2 cellular contexts compared by ENCODE assay signal in the genomic region with DNA sequence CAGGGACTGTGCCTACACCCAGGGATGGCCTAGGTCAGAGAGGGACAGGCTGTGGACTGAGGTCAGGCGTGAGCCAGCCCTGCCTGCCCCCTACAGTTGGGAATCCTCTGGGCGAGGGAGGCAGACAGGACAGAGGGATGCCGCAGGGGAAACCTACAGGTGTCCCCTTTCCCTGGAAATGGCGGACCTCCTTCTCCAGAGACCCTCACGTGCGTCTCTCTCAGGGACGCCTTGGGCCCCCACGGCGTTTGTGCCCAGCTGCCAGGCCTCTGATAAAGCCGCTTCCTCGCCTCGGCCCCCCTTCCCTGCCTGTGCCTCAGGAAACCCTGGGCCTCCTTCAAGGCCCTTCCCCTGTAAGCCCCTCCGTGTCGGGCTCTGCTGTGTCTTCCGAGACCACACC.
TF ChIP-seq lines count a peak whose summit lies in the region.

No MANE protein-coding gene starts in this region.

TF ChIP-seq in SK-N-SH, 30 proteins besides CTCF, POLR2A, EP300 and RAD21 (continued from another document):
- TF ChIP-seq, protein P1, sequence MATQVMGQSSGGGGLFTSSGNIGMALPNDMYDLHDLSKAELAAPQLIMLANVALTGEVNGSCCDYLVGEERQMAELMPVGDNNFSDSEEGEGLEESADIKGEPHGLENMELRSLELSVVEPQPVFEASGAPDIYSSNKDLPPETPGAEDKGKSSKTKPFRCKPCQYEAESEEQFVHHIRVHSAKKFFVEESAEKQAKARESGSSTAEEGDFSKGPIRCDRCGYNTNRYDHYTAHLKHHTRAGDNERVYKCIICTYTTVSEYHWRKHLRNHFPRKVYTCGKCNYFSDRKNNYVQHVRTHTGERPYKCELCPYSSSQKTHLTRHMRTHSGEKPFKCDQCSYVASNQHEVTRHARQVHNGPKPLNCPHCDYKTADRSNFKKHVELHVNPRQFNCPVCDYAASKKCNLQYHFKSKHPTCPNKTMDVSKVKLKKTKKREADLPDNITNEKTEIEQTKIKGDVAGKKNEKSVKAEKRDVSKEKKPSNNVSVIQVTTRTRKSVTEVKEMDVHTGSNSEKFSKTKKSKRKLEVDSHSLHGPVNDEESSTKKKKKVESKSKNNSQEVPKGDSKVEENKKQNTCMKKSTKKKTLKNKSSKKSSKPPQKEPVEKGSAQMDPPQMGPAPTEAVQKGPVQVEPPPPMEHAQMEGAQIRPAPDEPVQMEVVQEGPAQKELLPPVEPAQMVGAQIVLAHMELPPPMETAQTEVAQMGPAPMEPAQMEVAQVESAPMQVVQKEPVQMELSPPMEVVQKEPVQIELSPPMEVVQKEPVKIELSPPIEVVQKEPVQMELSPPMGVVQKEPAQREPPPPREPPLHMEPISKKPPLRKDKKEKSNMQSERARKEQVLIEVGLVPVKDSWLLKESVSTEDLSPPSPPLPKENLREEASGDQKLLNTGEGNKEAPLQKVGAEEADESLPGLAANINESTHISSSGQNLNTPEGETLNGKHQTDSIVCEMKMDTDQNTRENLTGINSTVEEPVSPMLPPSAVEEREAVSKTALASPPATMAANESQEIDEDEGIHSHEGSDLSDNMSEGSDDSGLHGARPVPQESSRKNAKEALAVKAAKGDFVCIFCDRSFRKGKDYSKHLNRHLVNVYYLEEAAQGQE (IDR thresholded peaks at IDR 0.05; ENCODE audit: low read depth, low read length): no peak
- TF ChIP-seq SMC3 (IDR thresholded peaks at IDR 0.05; ENCODE audit: low read depth, low read length) (no peak), ELF1 (IDR thresholded peaks at IDR 0.05) (no peak), RCOR1 (IDR thresholded peaks at IDR 0.05; ENCODE audit: low read length) (no peak), YY1 (IDR thresholded peaks at IDR 0.05; ENCODE audit: low read depth) (no peak), EZH2phosphoT487 (IDR thresholded peaks at IDR 0.05; ENCODE audit: borderline replicate concordance, low read depth) (no peak), FOXJ3 (CRISPR knock-in tag; IDR thresholded peaks at IDR 0.05) (no peak), GATA2 (CRISPR knock-in tag; IDR thresholded peaks at IDR 0.05) (no peak), MXI1 (IDR thresholded peaks at IDR 0.05; ENCODE audit: low read depth, low read length) (no peak), TEAD4 (IDR thresholded peaks at IDR 0.05; ENCODE audit: borderline replicate concordance, insufficient read depth) (no peak), RFX5 (IDR thresholded peaks at IDR 0.05; ENCODE audit: low read length) (no peak)
- TF ChIP-seq, protein P2, sequence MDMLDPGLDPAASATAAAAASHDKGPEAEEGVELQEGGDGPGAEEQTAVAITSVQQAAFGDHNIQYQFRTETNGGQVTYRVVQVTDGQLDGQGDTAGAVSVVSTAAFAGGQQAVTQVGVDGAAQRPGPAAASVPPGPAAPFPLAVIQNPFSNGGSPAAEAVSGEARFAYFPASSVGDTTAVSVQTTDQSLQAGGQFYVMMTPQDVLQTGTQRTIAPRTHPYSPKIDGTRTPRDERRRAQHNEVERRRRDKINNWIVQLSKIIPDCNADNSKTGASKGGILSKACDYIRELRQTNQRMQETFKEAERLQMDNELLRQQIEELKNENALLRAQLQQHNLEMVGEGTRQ (IDR thresholded peaks at IDR 0.05; ENCODE audit: borderline replicate concordance, low read depth, low read length): no peak
- TF ChIP-seq, protein P3, sequence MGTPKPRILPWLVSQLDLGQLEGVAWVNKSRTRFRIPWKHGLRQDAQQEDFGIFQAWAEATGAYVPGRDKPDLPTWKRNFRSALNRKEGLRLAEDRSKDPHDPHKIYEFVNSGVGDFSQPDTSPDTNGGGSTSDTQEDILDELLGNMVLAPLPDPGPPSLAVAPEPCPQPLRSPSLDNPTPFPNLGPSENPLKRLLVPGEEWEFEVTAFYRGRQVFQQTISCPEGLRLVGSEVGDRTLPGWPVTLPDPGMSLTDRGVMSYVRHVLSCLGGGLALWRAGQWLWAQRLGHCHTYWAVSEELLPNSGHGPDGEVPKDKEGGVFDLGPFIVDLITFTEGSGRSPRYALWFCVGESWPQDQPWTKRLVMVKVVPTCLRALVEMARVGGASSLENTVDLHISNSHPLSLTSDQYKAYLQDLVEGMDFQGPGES (IDR thresholded peaks at IDR 0.05; ENCODE audit: low read depth, low read length): no peak
- TF ChIP-seq, protein P4, sequence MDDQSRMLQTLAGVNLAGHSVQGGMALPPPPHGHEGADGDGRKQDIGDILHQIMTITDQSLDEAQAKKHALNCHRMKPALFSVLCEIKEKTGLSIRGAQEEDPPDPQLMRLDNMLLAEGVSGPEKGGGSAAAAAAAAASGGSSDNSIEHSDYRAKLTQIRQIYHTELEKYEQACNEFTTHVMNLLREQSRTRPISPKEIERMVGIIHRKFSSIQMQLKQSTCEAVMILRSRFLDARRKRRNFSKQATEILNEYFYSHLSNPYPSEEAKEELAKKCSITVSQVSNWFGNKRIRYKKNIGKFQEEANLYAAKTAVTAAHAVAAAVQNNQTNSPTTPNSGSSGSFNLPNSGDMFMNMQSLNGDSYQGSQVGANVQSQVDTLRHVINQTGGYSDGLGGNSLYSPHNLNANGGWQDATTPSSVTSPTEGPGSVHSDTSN (IDR thresholded peaks at IDR 0.05): no peak

TF ChIP-seq in SK-N-SH treated with all-trans-retinoic acid at 6 μM for 48 hours, 23 proteins besides CTCF, POLR2A, EP300 and RAD21 (continued from another document):
- TF ChIP-seq, protein P5, sequence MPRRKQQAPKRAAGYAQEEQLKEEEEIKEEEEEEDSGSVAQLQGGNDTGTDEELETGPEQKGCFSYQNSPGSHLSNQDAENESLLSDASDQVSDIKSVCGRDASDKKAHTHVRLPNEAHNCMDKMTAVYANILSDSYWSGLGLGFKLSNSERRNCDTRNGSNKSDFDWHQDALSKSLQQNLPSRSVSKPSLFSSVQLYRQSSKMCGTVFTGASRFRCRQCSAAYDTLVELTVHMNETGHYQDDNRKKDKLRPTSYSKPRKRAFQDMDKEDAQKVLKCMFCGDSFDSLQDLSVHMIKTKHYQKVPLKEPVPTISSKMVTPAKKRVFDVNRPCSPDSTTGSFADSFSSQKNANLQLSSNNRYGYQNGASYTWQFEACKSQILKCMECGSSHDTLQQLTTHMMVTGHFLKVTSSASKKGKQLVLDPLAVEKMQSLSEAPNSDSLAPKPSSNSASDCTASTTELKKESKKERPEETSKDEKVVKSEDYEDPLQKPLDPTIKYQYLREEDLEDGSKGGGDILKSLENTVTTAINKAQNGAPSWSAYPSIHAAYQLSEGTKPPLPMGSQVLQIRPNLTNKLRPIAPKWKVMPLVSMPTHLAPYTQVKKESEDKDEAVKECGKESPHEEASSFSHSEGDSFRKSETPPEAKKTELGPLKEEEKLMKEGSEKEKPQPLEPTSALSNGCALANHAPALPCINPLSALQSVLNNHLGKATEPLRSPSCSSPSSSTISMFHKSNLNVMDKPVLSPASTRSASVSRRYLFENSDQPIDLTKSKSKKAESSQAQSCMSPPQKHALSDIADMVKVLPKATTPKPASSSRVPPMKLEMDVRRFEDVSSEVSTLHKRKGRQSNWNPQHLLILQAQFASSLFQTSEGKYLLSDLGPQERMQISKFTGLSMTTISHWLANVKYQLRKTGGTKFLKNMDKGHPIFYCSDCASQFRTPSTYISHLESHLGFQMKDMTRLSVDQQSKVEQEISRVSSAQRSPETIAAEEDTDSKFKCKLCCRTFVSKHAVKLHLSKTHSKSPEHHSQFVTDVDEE (CRISPR knock-in tag; IDR thresholded peaks at IDR 0.05): no peak
